1 cellular context compared by ENCODE assay signal in genomic region chr7:1229956-1230355, GRCh38.
TF ChIP-seq lines count a peak whose summit lies in the region.

No MANE protein-coding gene starts in this region.

TF ChIP-seq in HepG2, 621 proteins besides CTCF, POLR2A, EP300 and RAD21:
- TF ChIP-seq MAF1 (CRISPR knock-in tag; IDR thresholded peaks at IDR 0.05; ENCODE audit: borderline replicate concordance) (no peak), KDM1A (CRISPR knock-in tag; IDR thresholded peaks at IDR 0.05) (no peak), TFDP1 (CRISPR knock-in tag; IDR thresholded peaks at IDR 0.05; ENCODE audit: borderline replicate concordance) (no peak), PRDM4 (CRISPR knock-in tag; IDR thresholded peaks at IDR 0.05; ENCODE audit: borderline replicate concordance) (no peak), MATR3 (CRISPR knock-in tag; IDR thresholded peaks at IDR 0.05) (no peak), MTA1 (CRISPR knock-in tag; IDR thresholded peaks at IDR 0.05; ENCODE audit: borderline replicate concordance) (no peak), RBM22 (optimal IDR thresholded peaks at IDR 0.05; ENCODE audit: low read length) (no peak), PATZ1 (CRISPR knock-in tag; IDR thresholded peaks at IDR 0.05) (no peak), RFXAP (CRISPR knock-in tag; IDR thresholded peaks at IDR 0.05; ENCODE audit: borderline replicate concordance) (no peak), ATRX (CRISPR knock-in tag; IDR thresholded peaks at IDR 0.05; ENCODE audit: borderline replicate concordance) (no peak), ADNP (CRISPR knock-in tag; IDR thresholded peaks at IDR 0.05) (no peak)
